8 cellular contexts compared by ENCODE assay signal in the genomic region with DNA sequence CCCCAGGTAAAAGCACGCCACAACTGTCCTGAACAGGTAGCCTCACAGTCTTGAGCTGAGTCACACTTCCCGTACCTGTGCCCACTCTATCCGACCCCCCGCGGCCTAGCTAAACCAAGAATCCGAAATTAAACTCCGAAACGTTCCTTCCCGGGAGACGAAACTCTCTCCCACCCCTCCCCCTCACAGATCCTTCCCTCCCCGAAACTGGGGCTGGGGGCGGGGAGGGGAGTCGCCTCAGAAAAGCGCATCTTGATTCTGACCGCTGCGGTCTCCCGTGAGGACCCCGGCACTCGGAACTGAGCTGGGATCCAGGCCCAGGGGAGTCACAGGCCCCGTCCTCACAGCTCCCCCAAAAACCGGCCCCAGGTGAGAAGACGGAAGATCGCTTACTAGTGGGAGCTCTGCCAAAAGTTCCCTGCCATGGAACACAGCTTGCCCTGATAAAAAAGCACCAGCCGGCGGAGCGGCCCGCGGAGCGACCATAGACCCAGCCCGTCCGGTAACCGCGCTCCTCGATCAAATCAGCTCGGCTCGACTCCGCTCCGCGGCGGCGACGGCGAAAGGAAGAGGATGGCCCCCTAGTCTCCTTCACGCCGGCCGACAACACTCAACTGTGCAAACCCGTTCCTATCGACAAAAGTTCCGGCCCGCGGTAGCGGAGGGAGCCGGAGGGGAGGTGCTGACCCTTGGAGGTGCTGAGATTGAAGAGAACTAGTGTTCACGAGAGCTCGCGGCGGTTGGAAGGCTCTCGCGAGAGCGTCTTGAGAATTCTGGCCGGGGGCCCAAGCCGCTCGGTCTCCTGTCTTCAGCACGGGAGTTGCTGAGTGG. TPM values are rescaled to one million over a fixed set of nuclear protein-coding genes. Genes with fewer than 3 reads are reported as not detected.
A peak's percentile ranks its signal among the peaks of the same experiment; 100 is the strongest.
DNase-seq lines count a peak whose midpoint lies in the region; ATAC-seq and TF ChIP-seq lines count a peak whose summit lies in the region.

A gene with protein sequence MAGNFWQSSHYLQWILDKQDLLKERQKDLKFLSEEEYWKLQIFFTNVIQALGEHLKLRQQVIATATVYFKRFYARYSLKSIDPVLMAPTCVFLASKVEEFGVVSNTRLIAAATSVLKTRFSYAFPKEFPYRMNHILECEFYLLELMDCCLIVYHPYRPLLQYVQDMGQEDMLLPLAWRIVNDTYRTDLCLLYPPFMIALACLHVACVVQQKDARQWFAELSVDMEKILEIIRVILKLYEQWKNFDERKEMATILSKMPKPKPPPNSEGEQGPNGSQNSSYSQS (minus strand): TSS at position 558 of the 831 bp plus-strand sequence. CDS start 133 bp downstream, at position 425.

- peak within 1 kb of the TSS; percentile 97 for H3K27ac Mint-ChIP-seq in activated CD8-positive, alpha-beta T cell treated with anti-CD3 and anti-CD28 coated beads, Interleukin-2, amount 10 ng/mL, durations not matched to agents 7 days and 5 days

- no peaks in the 10 kb centered on the region for H3K9me3 ChIP-seq in lower lobe of right lung

- H3K4me1 ChIP-seq in lower lobe of right lung, result peaks cover 17% of the 10 kb centered on the region

- no peaks in the 10 kb centered on the region for H3K27me3 Mint-ChIP-seq in activated CD8-positive, alpha-beta T cell treated with anti-CD3 and anti-CD28 coated beads, Interleukin-2, amount 10 ng/mL, durations not matched to agents 7 days and 5 days (ENCODE audit: low read depth)

- no peaks in the 10 kb centered on the region for H3K36me3 ChIP-seq in lower lobe of right lung

- no peak for TF ChIP-seq CTCF in lower lobe of right lung (IDR thresholded peaks at IDR 0.05)

- ATAC-seq in GM19397 (IDR thresholded peaks at IDR 0.05; ENCODE audit: unreplicated experiment) (peak; percentile 99), HG03571 (IDR thresholded peaks at IDR 0.05; ENCODE audit: unreplicated experiment) (peak; percentile 98), lower lobe of right lung (peak; percentile 99 to 100)
- peak; percentile 98 for ATAC-seq in activated CD8-positive, alpha-beta T cell treated with anti-CD3 and anti-CD28 coated beads, Interleukin-2, amount 10 ng/mL, durations not matched to agents 7 days and 5 days

- H3K27ac ChIP-seq in lower lobe of right lung, result peak within 1 kb of the TSS; percentile 78

- peaks cover 27% of the 10 kb centered on the region for H3K4me1 Mint-ChIP-seq in activated CD8-positive, alpha-beta T cell treated with anti-CD3 and anti-CD28 coated beads, Interleukin-2, amount 10 ng/mL, durations not matched to agents 7 days and 5 days (ENCODE audit: low read depth)

- CTCF ChIA-PET in activated CD8-positive, alpha-beta T cell treated with anti-CD3 and anti-CD28 coated beads, Interleukin-2, amount 10 ng/mL, durations not matched to agents 7 days and 5 days (lab: Charles Lee), result interaction anchor here (0.8 to 2.9 kb wide), 8 partner anchors 9 to 178 kb away, joined by 3 to 13 read pairs (median 4); a partner anchor contains a TSS

- DNase-seq in CD1c-positive myeloid dendritic cell (ENCODE audit: extremely low spot score) (peak; percentile 94), NCI-H82 treated with DMSO at 0.1 percent for 48 hours (lab: John Stamatoyannopoulos, UW; ENCODE audit: unreplicated experiment) (peak; percentile 79), lower lobe of right lung (peak; percentile 94)
- peak; percentile 93 for DNase-seq in activated CD8-positive, alpha-beta T cell treated with anti-CD3 and anti-CD28 coated beads, Interleukin-2, amount 10 ng/mL, durations not matched to agents 7 days and 5 days
- DNase-seq in effector CD4-positive, alpha-beta T cell, result peak; percentile 78
- DNase-seq in stimulated activated CD4-positive, alpha-beta T cell treated with anti-CD3 and anti-CD28 coated beads, TNF-alpha, amount 100 ng/mL, for 24 hours (ENCODE audit: low read depth in 3 of 3), result peak; percentile 83 to 90 (median 89)

- intact Hi-C loops in lower lobe of right lung (cut with DNase I), result no loop called here

- POLR2A ChIA-PET in activated CD8-positive, alpha-beta T cell treated with anti-CD3 and anti-CD28 coated beads, Interleukin-2, amount 10 ng/mL, durations not matched to agents 7 days and 5 days (lab: Charles Lee), result interaction anchor here (0.5 to 2.4 kb wide), 15 partner anchors 9 to 688 kb away, joined by 3 to 19 read pairs (median 3); a partner anchor contains a TSS

- no peaks in the 10 kb centered on the region for H3K9me3 Mint-ChIP-seq in activated CD8-positive, alpha-beta T cell treated with anti-CD3 and anti-CD28 coated beads, Interleukin-2, amount 10 ng/mL, durations not matched to agents 7 days and 5 days (ENCODE audit: insufficient read depth)

- H3K27me3 ChIP-seq in lower lobe of right lung (ENCODE audit: low read depth), result no peaks in the 10 kb centered on the region

- peak within 1 kb of the TSS; percentile 89 for H3K4me3 ChIP-seq in lower lobe of right lung

- H3K4me3 Mint-ChIP-seq in activated CD8-positive, alpha-beta T cell treated with anti-CD3 and anti-CD28 coated beads, Interleukin-2, amount 10 ng/mL, durations not matched to agents 7 days and 5 days, result peak within 1 kb of the TSS; percentile 100

- H3K36me3 Mint-ChIP-seq in activated CD8-positive, alpha-beta T cell treated with anti-CD3 and anti-CD28 coated beads, Interleukin-2, amount 10 ng/mL, durations not matched to agents 7 days and 5 days (ENCODE audit: low read depth), result peaks cover 14% of the 10 kb centered on the region

RNA-seq across cellular contexts. Expression of the gene that starts here (rescaled TPM):
- total RNA-seq in activated CD8-positive, alpha-beta T cell treated with anti-CD3 and anti-CD28 coated beads, Interleukin-2, amount 10 ng/mL, durations not matched to agents 7 days and 5 days, result 10 to 100 TPM; 36.8 to 38.7 TPM
- 41.6 TPM for total RNA-seq in lower lobe of right lung

Comparison
In these comparisons a context has a peak if more than half of its experiments do, and no peak if none do; other contexts are left out.
1. Peak in every context shown above with its lines: DNase-seq, ATAC-seq, H3K4me3 ChIP-seq and H3K27ac ChIP-seq.